Comparison of ENCODE assay signal across 3 cellular contexts in the genomic region with DNA sequence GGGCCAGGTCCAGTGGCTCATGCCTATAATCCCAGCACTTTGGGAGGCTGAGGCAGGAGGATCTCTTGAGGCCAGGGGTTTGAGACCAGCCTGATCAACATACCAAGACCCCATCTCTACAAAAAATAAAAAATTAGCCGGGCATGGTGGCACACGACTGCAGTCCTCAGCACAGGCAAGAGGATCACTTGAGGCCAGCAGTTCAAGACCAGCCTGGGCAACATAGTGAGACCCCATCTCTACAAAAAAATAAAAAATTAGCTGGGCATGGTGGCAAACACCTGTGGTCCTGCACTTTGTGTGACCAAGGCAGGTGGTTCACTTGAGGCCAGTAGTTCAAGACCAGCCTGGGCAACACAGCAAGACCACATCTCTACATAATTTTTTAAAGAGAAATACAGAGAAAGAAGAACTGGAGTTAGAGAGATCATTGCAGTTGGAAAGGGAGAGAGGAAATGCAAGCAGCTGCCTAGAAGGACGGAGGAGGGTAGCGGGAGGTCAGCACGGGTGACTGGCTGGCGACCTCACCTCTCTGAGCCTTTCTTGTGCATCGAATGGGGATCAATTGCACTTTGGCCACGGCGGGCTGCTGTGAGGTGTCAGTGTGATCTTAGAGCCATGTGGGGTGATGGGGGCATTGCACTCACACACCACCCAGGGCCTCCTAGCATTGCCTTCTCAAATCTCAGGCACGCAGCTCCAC.
A peak's percentile ranks its signal among the peaks of the same experiment; 100 is the strongest.
TF ChIP-seq lines count a peak whose summit lies in the region.

No MANE protein-coding gene starts in this region.

TF ChIP-seq in A549, 52 proteins besides CTCF, POLR2A, EP300 and RAD21:
- TF ChIP-seq HOXA7 (CRISPR knock-in tag; IDR thresholded peaks at IDR 0.05) (no peak), JUNB (IDR thresholded peaks at IDR 0.05) (no peak), RNF2 (IDR thresholded peaks at IDR 0.05; ENCODE audit: borderline replicate concordance, low read depth) (no peak), PHF8 (IDR thresholded peaks at IDR 0.05; ENCODE audit: borderline replicate concordance, low read depth) (no peak), FOSB (CRISPR knock-in tag; IDR thresholded peaks at IDR 0.05) (no peak), ZNF302 (CRISPR knock-in tag; IDR thresholded peaks at IDR 0.05) (no peak), ZC3H11A (IDR thresholded peaks at IDR 0.05) (no peak), MAFK (IDR thresholded peaks at IDR 0.05; ENCODE audit: partially characterized antibody) (no peak), ZFP36 (IDR thresholded peaks at IDR 0.05; ENCODE audit: borderline replicate concordance, partially characterized antibody) (no peak)
- TF ChIP-seq, protein P1, sequence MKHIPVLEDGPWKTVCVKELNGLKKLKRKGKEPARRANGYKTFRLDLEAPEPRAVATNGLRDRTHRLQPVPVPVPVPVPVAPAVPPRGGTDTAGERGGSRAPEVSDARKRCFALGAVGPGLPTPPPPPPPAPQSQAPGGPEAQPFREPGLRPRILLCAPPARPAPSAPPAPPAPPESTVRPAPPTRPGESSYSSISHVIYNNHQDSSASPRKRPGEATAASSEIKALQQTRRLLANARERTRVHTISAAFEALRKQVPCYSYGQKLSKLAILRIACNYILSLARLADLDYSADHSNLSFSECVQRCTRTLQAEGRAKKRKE (CRISPR knock-in tag; IDR thresholded peaks at IDR 0.05; ENCODE audit: low read depth) = no peak
- TF ChIP-seq, protein P2, sequence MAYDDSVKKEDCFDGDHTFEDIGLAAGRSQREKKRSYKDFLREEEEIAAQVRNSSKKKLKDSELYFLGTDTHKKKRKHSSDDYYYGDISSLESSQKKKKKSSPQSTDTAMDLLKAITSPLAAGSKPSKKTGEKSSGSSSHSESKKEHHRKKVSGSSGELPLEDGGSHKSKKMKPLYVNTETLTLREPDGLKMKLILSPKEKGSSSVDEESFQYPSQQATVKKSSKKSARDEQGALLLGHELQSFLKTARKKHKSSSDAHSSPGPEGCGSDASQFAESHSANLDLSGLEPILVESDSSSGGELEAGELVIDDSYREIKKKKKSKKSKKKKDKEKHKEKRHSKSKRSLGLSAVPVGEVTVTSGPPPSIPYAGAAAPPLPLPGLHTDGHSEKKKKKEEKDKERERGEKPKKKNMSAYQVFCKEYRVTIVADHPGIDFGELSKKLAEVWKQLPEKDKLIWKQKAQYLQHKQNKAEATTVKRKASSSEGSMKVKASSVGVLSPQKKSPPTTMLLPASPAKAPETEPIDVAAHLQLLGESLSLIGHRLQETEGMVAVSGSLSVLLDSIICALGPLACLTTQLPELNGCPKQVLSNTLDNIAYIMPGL (CRISPR knock-in tag; IDR thresholded peaks at IDR 0.05; ENCODE audit: borderline replicate concordance) = no peak
- TF ChIP-seq, protein P3, sequence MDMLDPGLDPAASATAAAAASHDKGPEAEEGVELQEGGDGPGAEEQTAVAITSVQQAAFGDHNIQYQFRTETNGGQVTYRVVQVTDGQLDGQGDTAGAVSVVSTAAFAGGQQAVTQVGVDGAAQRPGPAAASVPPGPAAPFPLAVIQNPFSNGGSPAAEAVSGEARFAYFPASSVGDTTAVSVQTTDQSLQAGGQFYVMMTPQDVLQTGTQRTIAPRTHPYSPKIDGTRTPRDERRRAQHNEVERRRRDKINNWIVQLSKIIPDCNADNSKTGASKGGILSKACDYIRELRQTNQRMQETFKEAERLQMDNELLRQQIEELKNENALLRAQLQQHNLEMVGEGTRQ (IDR thresholded peaks at IDR 0.05) = no peak
- TF ChIP-seq, protein P4, sequence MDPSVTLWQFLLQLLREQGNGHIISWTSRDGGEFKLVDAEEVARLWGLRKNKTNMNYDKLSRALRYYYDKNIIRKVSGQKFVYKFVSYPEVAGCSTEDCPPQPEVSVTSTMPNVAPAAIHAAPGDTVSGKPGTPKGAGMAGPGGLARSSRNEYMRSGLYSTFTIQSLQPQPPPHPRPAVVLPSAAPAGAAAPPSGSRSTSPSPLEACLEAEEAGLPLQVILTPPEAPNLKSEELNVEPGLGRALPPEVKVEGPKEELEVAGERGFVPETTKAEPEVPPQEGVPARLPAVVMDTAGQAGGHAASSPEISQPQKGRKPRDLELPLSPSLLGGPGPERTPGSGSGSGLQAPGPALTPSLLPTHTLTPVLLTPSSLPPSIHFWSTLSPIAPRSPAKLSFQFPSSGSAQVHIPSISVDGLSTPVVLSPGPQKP (IDR thresholded peaks at IDR 0.05; ENCODE audit: low read depth, low read length) = no peak
- TF ChIP-seq, protein P5, sequence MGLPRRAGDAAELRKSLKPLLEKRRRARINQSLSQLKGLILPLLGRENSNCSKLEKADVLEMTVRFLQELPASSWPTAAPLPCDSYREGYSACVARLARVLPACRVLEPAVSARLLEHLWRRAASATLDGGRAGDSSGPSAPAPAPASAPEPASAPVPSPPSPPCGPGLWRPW (IDR thresholded peaks at IDR 0.05) = no peak

TF ChIP-seq in GM23338, 12 proteins besides CTCF, POLR2A, EP300 and RAD21 (continues in another document):
- TF ChIP-seq NANOG (IDR thresholded peaks at IDR 0.05; ENCODE audit: borderline replicate concordance) (no peak), POLR2AphosphoS5 (IDR thresholded peaks at IDR 0.05; ENCODE audit: low read depth) (no peak), EZH2 (IDR thresholded peaks at IDR 0.05; ENCODE audit: low read depth, unreplicated experiment) (no peak), EZH2phosphoT487 (IDR thresholded peaks at IDR 0.05; ENCODE audit: unreplicated experiment) (no peak), STAT1 (IDR thresholded peaks at IDR 0.05; ENCODE audit: unreplicated experiment) (no peak), ZNF114 (CRISPR knock-in tag; IDR thresholded peaks at IDR 0.05) (no peak), CREB1 (CRISPR knock-in tag; IDR thresholded peaks at IDR 0.05; ENCODE audit: low read depth) (no peak), JUNB (IDR thresholded peaks at IDR 0.05; ENCODE audit: unreplicated experiment) (no peak)
- TF ChIP-seq, protein P6, sequence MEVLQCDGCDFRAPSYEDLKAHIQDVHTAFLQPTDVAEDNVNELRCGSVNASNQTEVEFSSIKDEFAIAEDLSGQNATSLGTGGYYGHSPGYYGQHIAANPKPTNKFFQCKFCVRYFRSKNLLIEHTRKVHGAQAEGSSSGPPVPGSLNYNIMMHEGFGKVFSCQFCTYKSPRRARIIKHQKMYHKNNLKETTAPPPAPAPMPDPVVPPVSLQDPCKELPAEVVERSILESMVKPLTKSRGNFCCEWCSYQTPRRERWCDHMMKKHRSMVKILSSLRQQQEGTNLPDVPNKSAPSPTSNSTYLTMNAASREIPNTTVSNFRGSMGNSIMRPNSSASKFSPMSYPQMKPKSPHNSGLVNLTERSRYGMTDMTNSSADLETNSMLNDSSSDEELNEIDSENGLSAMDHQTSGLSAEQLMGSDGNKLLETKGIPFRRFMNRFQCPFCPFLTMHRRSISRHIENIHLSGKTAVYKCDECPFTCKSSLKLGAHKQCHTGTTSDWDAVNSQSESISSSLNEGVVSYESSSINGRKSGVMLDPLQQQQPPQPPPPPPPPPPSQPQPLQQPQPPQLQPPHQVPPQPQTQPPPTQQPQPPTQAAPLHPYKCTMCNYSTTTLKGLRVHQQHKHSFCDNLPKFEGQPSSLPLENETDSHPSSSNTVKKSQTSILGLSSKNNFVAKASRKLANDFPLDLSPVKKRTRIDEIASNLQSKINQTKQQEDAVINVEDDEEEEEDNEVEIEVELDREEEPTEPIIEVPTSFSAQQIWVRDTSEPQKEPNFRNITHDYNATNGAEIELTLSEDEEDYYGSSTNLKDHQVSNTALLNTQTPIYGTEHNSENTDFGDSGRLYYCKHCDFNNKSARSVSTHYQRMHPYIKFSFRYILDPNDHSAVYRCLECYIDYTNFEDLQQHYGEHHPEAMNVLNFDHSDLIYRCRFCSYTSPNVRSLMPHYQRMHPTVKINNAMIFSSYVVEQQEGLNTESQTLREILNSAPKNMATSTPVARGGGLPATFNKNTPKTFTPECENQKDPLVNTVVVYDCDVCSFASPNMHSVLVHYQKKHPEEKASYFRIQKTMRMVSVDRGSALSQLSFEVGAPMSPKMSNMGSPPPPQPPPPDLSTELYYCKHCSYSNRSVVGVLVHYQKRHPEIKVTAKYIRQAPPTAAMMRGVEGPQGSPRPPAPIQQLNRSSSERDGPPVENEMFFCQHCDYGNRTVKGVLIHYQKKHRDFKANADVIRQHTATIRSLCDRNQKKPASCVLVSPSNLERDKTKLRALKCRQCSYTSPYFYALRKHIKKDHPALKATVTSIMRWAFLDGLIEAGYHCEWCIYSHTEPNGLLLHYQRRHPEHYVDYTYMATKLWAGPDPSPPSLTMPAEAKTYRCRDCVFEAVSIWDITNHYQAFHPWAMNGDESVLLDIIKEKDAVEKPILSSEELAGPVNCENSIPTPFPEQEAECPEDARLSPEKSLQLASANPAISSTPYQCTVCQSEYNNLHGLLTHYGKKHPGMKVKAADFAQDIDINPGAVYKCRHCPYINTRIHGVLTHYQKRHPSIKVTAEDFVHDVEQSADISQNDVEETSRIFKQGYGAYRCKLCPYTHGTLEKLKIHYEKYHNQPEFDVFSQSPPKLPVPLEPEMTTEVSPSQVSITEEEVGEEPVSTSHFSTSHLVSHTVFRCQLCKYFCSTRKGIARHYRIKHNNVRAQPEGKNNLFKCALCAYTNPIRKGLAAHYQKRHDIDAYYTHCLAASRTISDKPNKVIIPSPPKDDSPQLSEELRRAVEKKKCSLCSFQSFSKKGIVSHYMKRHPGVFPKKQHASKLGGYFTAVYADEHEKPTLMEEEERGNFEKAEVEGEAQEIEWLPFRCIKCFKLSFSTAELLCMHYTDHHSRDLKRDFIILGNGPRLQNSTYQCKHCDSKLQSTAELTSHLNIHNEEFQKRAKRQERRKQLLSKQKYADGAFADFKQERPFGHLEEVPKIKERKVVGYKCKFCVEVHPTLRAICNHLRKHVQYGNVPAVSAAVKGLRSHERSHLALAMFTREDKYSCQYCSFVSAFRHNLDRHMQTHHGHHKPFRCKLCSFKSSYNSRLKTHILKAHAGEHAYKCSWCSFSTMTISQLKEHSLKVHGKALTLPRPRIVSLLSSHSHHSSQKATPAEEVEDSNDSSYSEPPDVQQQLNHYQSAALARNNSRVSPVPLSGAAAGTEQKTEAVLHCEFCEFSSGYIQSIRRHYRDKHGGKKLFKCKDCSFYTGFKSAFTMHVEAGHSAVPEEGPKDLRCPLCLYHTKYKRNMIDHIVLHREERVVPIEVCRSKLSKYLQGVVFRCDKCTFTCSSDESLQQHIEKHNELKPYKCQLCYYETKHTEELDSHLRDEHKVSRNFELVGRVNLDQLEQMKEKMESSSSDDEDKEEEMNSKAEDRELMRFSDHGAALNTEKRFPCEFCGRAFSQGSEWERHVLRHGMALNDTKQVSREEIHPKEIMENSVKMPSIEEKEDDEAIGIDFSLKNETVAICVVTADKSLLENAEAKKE (CRISPR knock-in tag; IDR thresholded peaks at IDR 0.05) = no peak

TF ChIP-seq in K562, 482 proteins besides CTCF, POLR2A, EP300 and RAD21:
- TF ChIP-seq, protein P7, sequence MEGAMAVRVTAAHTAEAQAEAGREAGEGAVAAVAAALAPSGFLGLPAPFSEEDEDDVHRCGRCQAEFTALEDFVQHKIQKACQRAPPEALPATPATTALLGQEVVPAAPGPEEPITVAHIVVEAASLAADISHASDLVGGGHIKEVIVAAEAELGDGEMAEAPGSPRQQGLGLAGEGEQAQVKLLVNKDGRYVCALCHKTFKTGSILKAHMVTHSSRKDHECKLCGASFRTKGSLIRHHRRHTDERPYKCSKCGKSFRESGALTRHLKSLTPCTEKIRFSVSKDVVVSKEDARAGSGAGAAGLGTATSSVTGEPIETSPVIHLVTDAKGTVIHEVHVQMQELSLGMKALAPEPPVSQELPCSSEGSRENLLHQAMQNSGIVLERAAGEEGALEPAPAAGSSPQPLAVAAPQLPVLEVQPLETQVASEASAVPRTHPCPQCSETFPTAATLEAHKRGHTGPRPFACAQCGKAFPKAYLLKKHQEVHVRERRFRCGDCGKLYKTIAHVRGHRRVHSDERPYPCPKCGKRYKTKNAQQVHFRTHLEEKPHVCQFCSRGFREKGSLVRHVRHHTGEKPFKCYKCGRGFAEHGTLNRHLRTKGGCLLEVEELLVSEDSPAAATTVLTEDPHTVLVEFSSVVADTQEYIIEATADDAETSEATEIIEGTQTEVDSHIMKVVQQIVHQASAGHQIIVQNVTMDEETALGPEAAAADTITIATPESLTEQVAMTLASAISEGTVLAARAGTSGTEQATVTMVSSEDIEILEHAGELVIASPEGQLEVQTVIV (CRISPR knock-in tag; IDR thresholded peaks at IDR 0.05; ENCODE audit: borderline replicate concordance) = no peak
- TF ChIP-seq ZNF121 (CRISPR knock-in tag; conservative IDR thresholded peaks at IDR 0.05) = 0 out of 2 replicates have a peak, but pooled peaks have one; percentile 41
